ENCODE assay signal across 29 cellular contexts in genomic region chr16:22962905-22963304, GRCh38.
"Had no signal": no experiment of that assay in that cellular context is flagged by ENCODE, and none has a peak within 500 bp of the region (broad histone marks: within the 10 kb centered on the region; RNA-seq: fewer than 3 reads in every experiment).

No MANE protein-coding gene starts in this region.

- H3K36me3 Mint-ChIP-seq: activated naive CD4-positive, alpha-beta T cell treated with anti-CD3 and anti-CD28 coated beads, Interleukin-2, amount 10 ng/mL, durations not matched to agents 7 days and 5 days; activated naive CD4-positive, alpha-beta T cell treated with anti-CD3 and anti-CD28 coated beads, Interleukin-2, amount 50 U/mL, for 72 hours; activated naive CD8-positive, alpha-beta T cell treated with anti-CD3 and anti-CD28 coated beads, Interleukin-2, amount 10 ng/mL, durations not matched to agents 7 days and 5 days; brain had no signal

- H3K27ac ChIP-seq: ascending aorta, breast epithelium, cardiac muscle cell, colonic mucosa, epithelial cell of prostate, esophagus squamous epithelium, gastroesophageal sphincter, heart right ventricle had no signal

- H3K9me3 Mint-ChIP-seq: activated CD8-positive, alpha-beta T cell treated with anti-CD3 and anti-CD28 coated beads for 36 hours; activated naive CD8-positive, alpha-beta T cell treated with anti-CD3 and anti-CD28 coated beads, Interleukin-2, amount 10 ng/mL, durations not matched to agents 7 days and 5 days; T-helper 2 cell treated with Interferon-gamma antibody and Interleukin-4, amounts not matched to agents 5 μg/mL and 100 μg/mL, for 36 hours had no signal

- H3K4me1 ChIP-seq: ascending aorta, breast epithelium, colonic mucosa, esophagus squamous epithelium, gastroesophageal sphincter, heart right ventricle had no signal

- H3K9me3 ChIP-seq: ascending aorta, breast epithelium, colonic mucosa, esophagus squamous epithelium, gastroesophageal sphincter had no signal

- H3K4me1 Mint-ChIP-seq: activated naive CD4-positive, alpha-beta T cell treated with anti-CD3 and anti-CD28 coated beads, Interleukin-2, amount 10 ng/mL, durations not matched to agents 7 days and 5 days; activated naive CD8-positive, alpha-beta T cell treated with anti-CD3 and anti-CD28 coated beads, Interleukin-2, amount 10 ng/mL, durations not matched to agents 7 days and 5 days; T-helper 17 cell had no signal

- ATAC-seq: activated CD8-positive, alpha-beta T cell treated with anti-CD3 and anti-CD28 coated beads for 36 hours; activated naive CD4-positive, alpha-beta T cell treated with anti-CD3 and anti-CD28 coated beads, Interleukin-2, amount 50 U/mL, for 72 hours; activated T-cell treated with anti-CD3 and anti-CD28 coated beads, Interleukin-2, amount 50 U/mL, for 4 hours; gastroesophageal sphincter; heart right ventricle; T-helper 17 cell had no signal

- H3K27me3 ChIP-seq: ascending aorta, breast epithelium, cardiac muscle cell, colonic mucosa had no signal

- DNase-seq: activated CD4-positive, alpha-beta T cell treated with anti-CD3 and anti-CD28 coated beads for 1 hour; activated CD4-positive, alpha-beta T cell treated with anti-CD3 and anti-CD28 coated beads for 4 hours; activated CD4-positive, alpha-beta T cell treated with anti-CD3 and anti-CD28 coated beads, Interleukin-2, amount 50 U/mL, for 1 hour; activated CD4-positive, alpha-beta T cell treated with anti-CD3 and anti-CD28 coated beads, Interleukin-2, amount 50 U/mL, for 48 hours; activated CD8-positive, alpha-beta memory T cell treated with anti-CD3 and anti-CD28 coated beads for 24 hours; activated CD8-positive, alpha-beta T cell treated with anti-CD3 and anti-CD28 coated beads for 36 hours; activated gamma-delta T cell; activated naive CD4-positive, alpha-beta T cell; activated naive CD4-positive, alpha-beta T cell treated with anti-CD3 and anti-CD28 coated beads, Interleukin-2, amount 10 ng/mL, durations not matched to agents 7 days and 5 days; activated naive CD8-positive, alpha-beta T cell treated with anti-CD3 and anti-CD28 coated beads, Interleukin-2, amount 10 ng/mL, durations not matched to agents 7 days and 5 days; activated T-cell treated with anti-CD3 and anti-CD28 coated beads, Interleukin-2, amount 50 U/mL, for 4 hours; central memory CD4-positive, alpha-beta T cell; cerebellar nuclear complex; colonic mucosa; effector CD8-positive, alpha-beta T cell; esophagus squamous epithelium; foreskin melanocyte; heart right ventricle; T-helper 1 cell; T-helper 17 cell; T1000 had no signal

- H3K4me3 ChIP-seq: ascending aorta, breast epithelium, cardiac muscle cell, colonic mucosa, esophagus squamous epithelium, gastroesophageal sphincter, heart right ventricle had no signal

- H3K4me3 Mint-ChIP-seq: activated CD8-positive, alpha-beta T cell treated with anti-CD3 and anti-CD28 coated beads for 36 hours; activated naive CD4-positive, alpha-beta T cell treated with anti-CD3 and anti-CD28 coated beads, Interleukin-2, amount 10 ng/mL, durations not matched to agents 7 days and 5 days; activated naive CD8-positive, alpha-beta T cell treated with anti-CD3 and anti-CD28 coated beads, Interleukin-2, amount 10 ng/mL, durations not matched to agents 7 days and 5 days; activated T-cell treated with anti-CD3 and anti-CD28 coated beads, Interleukin-2, amount 50 U/mL, for 4 hours; brain; T-helper 17 cell; T-helper 2 cell treated with Interferon-gamma antibody and Interleukin-4, amounts not matched to agents 5 μg/mL and 100 μg/mL, for 36 hours had no signal

- H3K27ac Mint-ChIP-seq: activated CD8-positive, alpha-beta T cell treated with anti-CD3 and anti-CD28 coated beads for 36 hours; activated naive CD4-positive, alpha-beta T cell treated with anti-CD3 and anti-CD28 coated beads, Interleukin-2, amount 10 ng/mL, durations not matched to agents 7 days and 5 days; activated naive CD4-positive, alpha-beta T cell treated with anti-CD3 and anti-CD28 coated beads, Interleukin-2, amount 50 U/mL, for 72 hours; activated naive CD8-positive, alpha-beta T cell treated with anti-CD3 and anti-CD28 coated beads, Interleukin-2, amount 10 ng/mL, durations not matched to agents 7 days and 5 days; brain; T-helper 17 cell; T-helper 2 cell treated with Interferon-gamma antibody and Interleukin-4, amounts not matched to agents 5 μg/mL and 100 μg/mL, for 36 hours had no signal

- H3K36me3 ChIP-seq: ascending aorta, breast epithelium, cardiac muscle cell, colonic mucosa, esophagus squamous epithelium, gastroesophageal sphincter, heart right ventricle had no signal
